ENCODE assay signal across 13 cellular contexts in the genomic region with DNA sequence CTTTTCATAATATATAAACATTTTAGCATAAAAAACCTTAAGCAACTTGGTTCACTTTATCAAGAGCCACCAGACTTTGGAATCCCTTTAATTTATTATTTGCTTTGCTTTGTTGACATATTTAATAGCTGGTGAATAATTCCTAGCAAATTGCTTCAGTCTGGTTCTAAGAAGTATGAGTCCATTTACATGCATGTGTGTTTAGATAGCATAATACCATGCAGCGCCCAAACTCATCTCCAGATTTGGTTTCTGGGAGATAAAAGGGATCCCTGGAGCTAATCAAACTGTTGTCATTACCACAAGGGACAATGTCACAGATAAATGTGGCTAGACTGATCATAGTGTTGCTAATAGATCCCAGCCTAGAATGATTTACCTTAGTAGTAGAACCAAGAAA.
"Had no signal": no experiment of that assay in that cellular context is flagged by ENCODE, and none has a peak within 500 bp of the region (broad histone marks: within the 10 kb centered on the region; RNA-seq: fewer than 3 reads in every experiment).

No MANE protein-coding gene starts in this region.

- H3K9ac ChIP-seq: neural progenitor cell had no signal

- H3K4me2 ChIP-seq: neural progenitor cell had no signal

- H3K27ac ChIP-seq: neural progenitor cell, ovary, sigmoid colon, stomach, testis, upper lobe of right lung had no signal

- H3K36me3 ChIP-seq: neural progenitor cell, ovary, sigmoid colon, stomach, upper lobe of right lung had no signal

- H3K4me1 ChIP-seq: neural progenitor cell, sigmoid colon, stomach, testis, upper lobe of right lung had no signal

- H3K27me3 ChIP-seq: neural progenitor cell, ovary, sigmoid colon, stomach, testis, upper lobe of right lung had no signal

- DNase-seq: activated CD4-positive, CD25-positive, alpha-beta regulatory T cell treated with anti-CD3 and anti-CD28 coated beads, Interleukin-2, amount 50 U/mL, for 72 hours; activated naive CD8-positive, alpha-beta T cell treated with anti-CD3 and anti-CD28 coated beads, Interleukin-2, amount 10 ng/mL, durations not matched to agents 7 days and 5 days; anterior cingulate cortex; effector memory CD4-positive, alpha-beta T cell; islet precursor cell; naive B cell; ovary; sigmoid colon; stimulated activated CD4-positive, alpha-beta T cell treated with anti-CD3 and anti-CD28 coated beads, Interleukin-1b, Interleukin-23, amount 100 ng/mL, for 48 hours; stomach; testis; upper lobe of right lung had no signal

- H3K4me3 ChIP-seq: neural progenitor cell, ovary, sigmoid colon, stomach, testis, upper lobe of right lung had no signal

- ATAC-seq: upper lobe of right lung had no signal

- H3K9me3 ChIP-seq: ovary, sigmoid colon, stomach, testis, upper lobe of right lung had no signal

- H2AFZ ChIP-seq: neural progenitor cell had no signal
